8 cellular contexts compared by ENCODE assay signal in the genomic region with DNA sequence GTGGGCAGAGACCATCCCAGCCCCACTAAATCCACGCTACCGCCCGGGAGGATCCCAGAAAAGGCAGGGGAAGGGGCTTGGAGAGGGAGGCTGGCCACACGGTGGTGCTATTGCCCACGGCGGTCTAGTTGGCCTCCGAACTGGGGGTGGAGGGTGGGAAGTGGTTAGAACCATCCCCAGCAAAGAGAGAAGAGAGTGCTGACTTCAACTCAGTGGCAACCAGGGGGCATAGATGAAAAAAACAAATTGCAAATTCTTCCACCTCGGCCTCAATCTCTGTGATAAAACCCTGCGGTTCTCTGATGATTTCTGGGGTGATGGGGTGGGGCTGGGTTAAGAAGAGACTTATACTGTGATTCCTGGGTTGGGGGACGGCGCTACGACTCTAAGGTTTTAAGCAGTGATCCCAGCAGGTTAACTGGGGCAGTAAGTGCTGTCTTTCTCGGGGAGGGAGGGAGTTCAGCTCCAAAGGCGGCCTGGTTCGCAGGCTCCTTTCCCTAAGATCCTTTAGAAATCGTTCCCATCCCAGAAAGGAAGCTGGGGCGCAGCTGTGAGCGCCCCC.
DNase-seq lines count a peak whose midpoint lies in the region; ATAC-seq and TF ChIP-seq lines count a peak whose summit lies in the region.

No MANE protein-coding gene starts in this region.

- in situ Hi-C loops in ACHN (cut with HindIII; ENCODE audit: low pct_ligation_motif_present, low pct_unique_long_range_greater_than_20kb, low sequenced_read_pairs) = no loop called here

- no peaks in the 10 kb centered on the region for H3K79me2 ChIP-seq in KMS-11 (ENCODE audit: insufficient read depth, low read depth)

- no peaks in the 10 kb centered on the region for H3K9me3 ChIP-seq in RWPE2 (ENCODE audit: severe bottlenecking)

- no peaks in the 10 kb centered on the region for H3K9me3 Mint-ChIP-seq in natural killer cell
- H3K9me3 Mint-ChIP-seq in stimulated activated effector memory CD8-positive, alpha-beta T cell treated with anti-CD3 and anti-CD28 coated beads, Interleukin-12 subunit alpha, Interleukin-12 subunit beta, amount 100 ng/mL, for 72 hours = no peaks in the 10 kb centered on the region

- H3K27me3 ChIP-seq in KMS-11 (ENCODE audit: insufficient read depth, low read depth) (no peaks in the 10 kb centered on the region), RWPE2 (ENCODE audit: insufficient read depth, poor library complexity, severe bottlenecking) (no peaks in the 10 kb centered on the region)

- H3K36me3 Mint-ChIP-seq in natural killer cell = no peaks in the 10 kb centered on the region
- no peaks in the 10 kb centered on the region for H3K36me3 Mint-ChIP-seq in stimulated activated effector memory CD8-positive, alpha-beta T cell treated with anti-CD3 and anti-CD28 coated beads, Interleukin-12 subunit alpha, Interleukin-12 subunit beta, amount 100 ng/mL, for 72 hours

- peak overlapping the region; percentile 89 for H3K4me2 ChIP-seq in KMS-11

- peak overlapping the region in 1 of 2 donors; percentile 71 for H3K27ac Mint-ChIP-seq in natural killer cell
- H3K27ac Mint-ChIP-seq in stimulated activated effector memory CD8-positive, alpha-beta T cell treated with anti-CD3 and anti-CD28 coated beads, Interleukin-12 subunit alpha, Interleukin-12 subunit beta, amount 100 ng/mL, for 72 hours = peak overlapping the region; percentile 67

- DNase-seq in ACHN (peak; percentile 72), RWPE2 (ENCODE audit: low spot score) (no peak), fibroblast of the aortic adventitia (ENCODE audit: low read depth) (peak; percentile 95), natural killer cell (peak; percentile 63)
- DNase-seq in activated effector memory CD4-positive, alpha-beta T cell treated with anti-CD3 and anti-CD28 coated beads, Interleukin-2, amount 50 U/mL, for 16 hours = peak; percentile 93
- DNase-seq in stimulated activated effector memory CD8-positive, alpha-beta T cell treated with anti-CD3 and anti-CD28 coated beads, Interleukin-12 subunit alpha, Interleukin-12 subunit beta, amount 100 ng/mL, for 72 hours (ENCODE audit: low spot score in 2 of 2) = peak; percentile 70 to 88

- H3K4me3 ChIP-seq in KMS-11 (IDR thresholded peaks at IDR 0.05; ENCODE audit: insufficient read depth, low read depth, low read length) (no peak overlapping the region), RWPE2 (ENCODE audit: severe bottlenecking) (no peak overlapping the region), fibroblast of the aortic adventitia (ENCODE audit: low read depth, low read length) (peak overlapping the region; percentile 26)

- H3K4me1 ChIP-seq in KMS-11 (ENCODE audit: low read depth, poor library complexity, severe bottlenecking) (peaks cover 47% of the 10 kb centered on the region), RWPE2 (ENCODE audit: insufficient read depth, poor library complexity, severe bottlenecking) (no peaks in the 10 kb centered on the region)

- peaks cover 11% of the 10 kb centered on the region in 2 donors for H3K4me1 Mint-ChIP-seq in natural killer cell
- H3K4me1 Mint-ChIP-seq in stimulated activated effector memory CD8-positive, alpha-beta T cell treated with anti-CD3 and anti-CD28 coated beads, Interleukin-12 subunit alpha, Interleukin-12 subunit beta, amount 100 ng/mL, for 72 hours = peaks cover 39% of the 10 kb centered on the region

- H3K36me3 ChIP-seq in KMS-11 (ENCODE audit: insufficient read depth) (no peaks in the 10 kb centered on the region), RWPE2 (ENCODE audit: low read depth) (no peaks in the 10 kb centered on the region)

- ATAC-seq in GM18909 (IDR thresholded peaks at IDR 0.05; ENCODE audit: poor library complexity, unreplicated experiment) = peak; percentile 51
- ATAC-seq in RWPE2 (ENCODE audit: low read depth) = peak; percentile 67; the same call in 2 of the 3 replicates
- ATAC-seq in natural killer cell = peak; percentile 89 to 92 (median 92)
- ATAC-seq in stimulated activated effector memory CD8-positive, alpha-beta T cell treated with anti-CD3 and anti-CD28 coated beads, Interleukin-12 subunit alpha, Interleukin-12 subunit beta, amount 100 ng/mL, for 72 hours = peak; percentile 85

- H3K9ac ChIP-seq in KMS-11 = peak overlapping the region; percentile 65

- H2AFZ ChIP-seq in KMS-11 (ENCODE audit: low read depth) = peak overlapping the region; percentile 89

- no peaks in the 10 kb centered on the region for H4K20me1 ChIP-seq in KMS-11 (ENCODE audit: insufficient read depth)

- peak overlapping the region; percentile 95 for H3K27ac ChIP-seq in KMS-11
- H3K27ac ChIP-seq in RWPE2 (ENCODE audit: poor library complexity, severe bottlenecking) = no peak overlapping the region

- H3K27me3 Mint-ChIP-seq in natural killer cell (ENCODE audit: low read depth in 2 of 2) = peaks cover 8 to 15% of the 10 kb centered on the region in 2 donors

- H3K4me3 Mint-ChIP-seq in natural killer cell = peak overlapping the region; percentile 88
- H3K4me3 Mint-ChIP-seq in stimulated activated effector memory CD8-positive, alpha-beta T cell treated with anti-CD3 and anti-CD28 coated beads, Interleukin-12 subunit alpha, Interleukin-12 subunit beta, amount 100 ng/mL, for 72 hours = peak overlapping the region; percentile 56

- TF ChIP-seq CTCF in KMS-11 (conservative IDR thresholded peaks at IDR 0.05; ENCODE audit: low read depth, low read length) (peak; percentile 99), RWPE2 (IDR thresholded peaks at IDR 0.05; ENCODE audit: poor library complexity, severe bottlenecking) (peak; percentile 89), fibroblast of the aortic adventitia (IDR thresholded peaks at IDR 0.05; ENCODE audit: insufficient read depth, low read length) (peak; percentile 93), natural killer cell (IDR thresholded peaks at IDR 0.05) (peak; percentile 45)

- intact Hi-C loops in natural killer cell (cut with micrococcal nuclease) = loop anchor here (1.0 kb wide), 3 partner anchors 707 to 1024 kb away; no protein-coding TSS in a partner anchor

Comparison
In these comparisons a context has a peak if more than half of its experiments do, and no peak if none do; other contexts are left out.
1. CTCF ChIP-seq: peak in every context shown above with its lines; median percentile 99 in KMS-11; 93 in fibroblast of the aortic adventitia; 89 in RWPE2; 45 in natural killer cell.